Comparison of ENCODE assay signal across 9 cellular contexts in genomic region chr6:142857609-142858195, GRCh38.
DNase-seq lines count a peak whose midpoint lies in the region; ATAC-seq and TF ChIP-seq lines count a peak whose summit lies in the region.
"Had no signal": no experiment of that assay in that cellular context is flagged by ENCODE, and none has a peak within 500 bp of the region (broad histone marks: within the 10 kb centered on the region; RNA-seq: fewer than 3 reads in every experiment).

No MANE protein-coding gene starts in this region.

- H3K27me3 ChIP-seq in ovary = no peaks in the 10 kb centered on the region
- H3K27me3 ChIP-seq: body of pancreas had no signal

- no peak for TF ChIP-seq EP300 in ovary (IDR thresholded peaks at IDR 0.05)

- no peak for TF ChIP-seq POLR2A in ovary (IDR thresholded peaks at IDR 0.05)

- ATAC-seq in HG03354 (IDR thresholded peaks at IDR 0.05; ENCODE audit: poor library complexity, severe bottlenecking, unreplicated experiment) = peak; percentile 12
- ATAC-seq: body of pancreas had no signal

- peaks cover 8% of the 10 kb centered on the region for H3K4me1 ChIP-seq in ovary (ENCODE audit: insufficient read depth)

- H3K4me3 ChIP-seq in ovary = no peak overlapping the region
- H3K4me3 ChIP-seq: body of pancreas had no signal

- 65 to 79% (median 74%) methylated on average over 10 of the region's 10 CpGs for WGBS in ovary, 3 donors

- no peaks in the 10 kb centered on the region for H3K36me3 ChIP-seq in ovary

- peak; percentile 18 for DNase-seq in activated gamma-delta T cell (lab: John Stamatoyannopoulos, UW)
- no peak for DNase-seq in activated gamma-delta T cell treated with Interleukin-2 at 50 U/mL for 16 hours
- no peak for DNase-seq in NCI-H446 (lab: John Stamatoyannopoulos, UW)
- no peak for DNase-seq in medulla oblongata (ENCODE audit: extremely low spot score)
- no peak for DNase-seq in ovary
- DNase-seq: body of pancreas had no signal

- peak overlapping the region; percentile 49 for H3K27ac ChIP-seq in angular gyrus (ENCODE audit: low read depth, low read length)
- H3K27ac ChIP-seq in temporal lobe (ENCODE audit: low read depth, low read length) = peak overlapping the region; percentile 56
- no peak overlapping the region for H3K27ac ChIP-seq in ovary
- H3K27ac ChIP-seq: body of pancreas had no signal

- intact Hi-C loops in ovary (cut with DNase I) = no loop called here

- TF ChIP-seq CTCF in ovary (IDR thresholded peaks at IDR 0.05) = no peak

- H3K9me3 ChIP-seq in ovary = no peaks in the 10 kb centered on the region
- H3K9me3 ChIP-seq: body of pancreas had no signal

Comparison
In these comparisons a context has a peak if more than half of its experiments do, and no peak if none do; other contexts are left out.
1. H3K27ac ChIP-seq: peak in angular gyrus (single experiment) and temporal lobe (single experiment); none in ovary (0 of 2).